In the genomic region with DNA sequence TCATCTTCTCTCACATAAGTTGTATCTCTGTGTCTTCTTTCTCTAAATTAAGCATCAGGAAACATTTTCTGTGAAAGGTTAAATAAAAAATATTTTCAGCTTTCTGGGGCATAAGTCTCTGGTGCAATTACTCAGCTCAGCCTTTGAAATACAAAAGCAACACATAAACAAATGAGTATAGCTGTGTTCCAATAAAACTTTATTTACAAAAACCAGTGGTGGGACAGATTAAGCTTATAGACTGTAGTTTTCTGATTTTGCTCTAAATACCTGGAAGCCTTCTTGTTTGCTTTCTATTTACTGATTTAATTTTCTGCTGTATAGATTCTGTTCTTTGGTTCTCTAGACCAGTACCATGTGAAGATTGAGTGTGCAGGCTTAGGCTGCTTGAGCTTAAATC, we compare ENCODE assay signal across 1 cellular context.
TF ChIP-seq lines count a peak whose summit lies in the region.

No MANE protein-coding gene starts in this region.

TF ChIP-seq in GM23338, 12 proteins besides CTCF, POLR2A, EP300 and RAD21 (continued from another document):
- no peak for TF ChIP-seq EZH2phosphoT487 (IDR thresholded peaks at IDR 0.05; ENCODE audit: unreplicated experiment)
- no peak for TF ChIP-seq NANOG (IDR thresholded peaks at IDR 0.05; ENCODE audit: borderline replicate concordance)
